In genomic region chr1:93662481-93663190, GRCh38 we compare ENCODE assay signal across 8 cellular contexts. TPM values are rescaled to one million over a fixed set of nuclear protein-coding genes. Genes with fewer than 3 reads are reported as not detected.
A peak's percentile ranks its signal among the peaks of the same experiment; 100 is the strongest.
DNase-seq lines count a peak whose midpoint lies in the region; ATAC-seq, FAIRE-seq and TF ChIP-seq lines count a peak whose summit lies in the region.

No MANE protein-coding gene starts in this region.

- H3K4me2 ChIP-seq in astrocyte (ENCODE audit: low read length), result peak overlapping the region; percentile 79

- peak overlapping the region; percentile 96 for H3K27ac Mint-ChIP-seq in astrocyte (ENCODE audit: unreplicated experiment)

- H3K27me3 ChIP-seq in astrocyte (ENCODE audit: insufficient read depth, low read length) (no peaks in the 10 kb centered on the region), testis (no peaks in the 10 kb centered on the region)

- peaks cover 65% of the 10 kb centered on the region for H3K4me1 Mint-ChIP-seq in astrocyte (ENCODE audit: low read depth, unreplicated experiment)

- peak overlapping the region; percentile 19 for H3K4me3 ChIP-seq in astrocyte (ENCODE audit: insufficient read depth, low read depth, low read length)
- H3K4me3 ChIP-seq in kidney (ENCODE audit: low read length in 2 of 2), result peak overlapping the region; percentile 11 to 26
- no peak overlapping the region for H3K4me3 ChIP-seq in testis

- POLR2A ChIA-PET in GM10248 (lab: Yijun Ruan, JAX), result no interaction called here

- H3K9me3 ChIP-seq in astrocyte (ENCODE audit: insufficient read depth, low read depth, low read length) (no peaks in the 10 kb centered on the region), kidney (ENCODE audit: control insufficient read depth in 1 of 2, low read length in 2 of 2) (no peaks in the 10 kb centered on the region), testis (no peaks in the 10 kb centered on the region)

- intact Hi-C loops in kidney (cut with DNase I) (no loop called here), testis (cut with DNase I; ENCODE audit: low total_unique reads) (no loop called here)

- peaks cover 41% of the 10 kb centered on the region for H4K20me1 ChIP-seq in astrocyte (ENCODE audit: insufficient read depth, low read length)

- no peak overlapping the region for H2AFZ ChIP-seq in astrocyte (ENCODE audit: low read depth, low read length)

- peak; percentile 74 for DNase-seq in astrocyte (ENCODE audit: low read depth)
- DNase-seq in kidney, result no peak
- DNase-seq in testis, result no peak
- no peak for DNase-seq in activated CD4-positive, alpha-beta T cell treated with anti-CD3 and anti-CD28 coated beads for 1 hour
- DNase-seq in GM10248 (ENCODE audit: extremely low spot score), result no peak
- no peak for DNase-seq in pons (ENCODE audit: low spot score)

- H3K4me1 ChIP-seq in astrocyte (ENCODE audit: insufficient read depth, low read length), result peaks cover 60% of the 10 kb centered on the region
- peaks cover 6 to 25% of the 10 kb centered on the region in 2 donors for H3K4me1 ChIP-seq in kidney (ENCODE audit: control insufficient read depth in 1 of 2, insufficient read depth in 1 of 2, low read depth in 1 of 2, low read length in 2 of 2)
- peaks cover 75% of the 10 kb centered on the region for H3K4me1 ChIP-seq in testis

- CTCF ChIA-PET in GM10248 (lab: Yijun Ruan, JAX), result interaction anchor here (1.3 to 3.2 kb wide), 5 partner anchors 8 to 151 kb away, joined by 5 to 11 read pairs (median 5); no protein-coding TSS in a partner anchor

- peaks cover 16% of the 10 kb centered on the region for H3K36me3 Mint-ChIP-seq in astrocyte (ENCODE audit: low read depth, unreplicated experiment)

- no peaks in the 10 kb centered on the region for H3K27me3 Mint-ChIP-seq in astrocyte (ENCODE audit: low read depth, unreplicated experiment)

- H3K9ac ChIP-seq in astrocyte (ENCODE audit: low read length) (peak overlapping the region; percentile 66), kidney (ENCODE audit: low read length in 2 of 2) (no peak overlapping the region)

- TF ChIP-seq CTCF in astrocyte (IDR thresholded peaks at IDR 0.05; ENCODE audit: insufficient read depth, low read depth, low read length) (no peak), kidney (IDR thresholded peaks at IDR 0.05; ENCODE audit: borderline replicate concordance, extremely low read depth, insufficient read depth) (no peak), testis (IDR thresholded peaks at IDR 0.05) (no peak), GM10248 (IDR thresholded peaks at IDR 0.05; ENCODE audit: control extremely low read depth, extremely low read depth, low read depth, missing control alignments) (no peak)

- no peaks in the 10 kb centered on the region for H3K9me3 Mint-ChIP-seq in astrocyte (ENCODE audit: unreplicated experiment)

- FAIRE-seq in astrocyte (lab: Jason Lieb, UNC) (peak; percentile 17), kidney (lab: Jason Lieb, UNC) (no peak)

- 51 to 67% methylated on average over 7 of the region's 7 CpGs for WGBS in testis, 2 donors

- H3K27ac ChIP-seq in astrocyte (ENCODE audit: low read depth, low read length) (peak overlapping the region; percentile 97), kidney (ENCODE audit: low read depth in 2 of 2, low read length in 2 of 2) (peak overlapping the region in 1 of 2 donors; percentile 58), testis (peak overlapping the region; percentile 65 to 72)

- peaks cover 23% of the 10 kb centered on the region for H3K36me3 ChIP-seq in astrocyte (ENCODE audit: insufficient read depth, low read length)
- H3K36me3 ChIP-seq in kidney (ENCODE audit: control insufficient read depth in 1 of 2, insufficient read depth in 2 of 2, low read length in 2 of 2), result no peaks in the 10 kb centered on the region
- H3K36me3 ChIP-seq in testis (ENCODE audit: low read depth, missing control alignments), result no peaks in the 10 kb centered on the region

- H3K79me2 ChIP-seq in astrocyte (ENCODE audit: insufficient read depth, low read length), result peaks cover 77% of the 10 kb centered on the region

- ATAC-seq in HG03039 (IDR thresholded peaks at IDR 0.05; ENCODE audit: unreplicated experiment), result peak; percentile 5
- no peak for ATAC-seq in GM19395 (IDR thresholded peaks at IDR 0.05; ENCODE audit: unreplicated experiment)

- no peak for TF ChIP-seq POLR2A in testis (IDR thresholded peaks at IDR 0.05)

- peak overlapping the region; percentile 66 for H3K4me3 Mint-ChIP-seq in astrocyte (ENCODE audit: unreplicated experiment)

RNA-seq across cellular contexts. Expression of gene BCAR3, which starts 19.0 kb away (rescaled TPM):
- 30.0 and 31.1 TPM in 2 replicates for total RNA-seq in astrocyte
- total RNA-seq in kidney, result 25.4 TPM
- 28.4 TPM for polyA plus RNA-seq in kidney (ENCODE audit: insufficient read depth, low read depth, low replicate concordance)
- 10 to 100 TPM; 42.9 to 55.9 TPM for total RNA-seq in testis
- 23.2 TPM for polyA plus RNA-seq in testis (ENCODE audit: insufficient read depth, low read depth, low replicate concordance)

Comparison
In these comparisons a context has a peak if more than half of its experiments do, and no peak if none do; other contexts are left out.
1. H3K4me3 ChIP-seq: peak in astrocyte (single experiment) and kidney (2 of 2); none in testis (0 of 2).